Comparison of ENCODE assay signal across 10 cellular contexts in genomic region chr14:22898302-22898894, GRCh38. TPM values are rescaled to one million over a fixed set of nuclear protein-coding genes. Genes with fewer than 3 reads are reported as not detected.
DNase-seq lines count a peak whose midpoint lies in the region; ATAC-seq and TF ChIP-seq lines count a peak whose summit lies in the region.
"Had no signal": no experiment of that assay in that cellular context is flagged by ENCODE, and none has a peak within 500 bp of the region (broad histone marks: within the 10 kb centered on the region; RNA-seq: fewer than 3 reads in every experiment).

No MANE protein-coding gene starts in this region.

- TF ChIP-seq CTCF in activated B cell treated with CpG ODN at 0.5 μM for 24 hours (IDR thresholded peaks at IDR 0.05) (no peak), natural killer cell (IDR thresholded peaks at IDR 0.05) (no peak)

- POLR2A ChIA-PET in activated B cell treated with CpG ODN at 0.5 μM for 24 hours (lab: Charles Lee) = interaction anchor here (2.1 kb wide), 1 partner anchor 12 kb away, joined by 7 read pairs; no protein-coding TSS in a partner anchor

- peaks cover 6% of the 10 kb centered on the region for H3K4me1 Mint-ChIP-seq in activated T-cell treated with anti-CD3 and anti-CD28 coated beads, Interleukin-2, amount 50 U/mL, for 4 hours (ENCODE audit: low read depth)
- peaks cover 5% of the 10 kb centered on the region for H3K4me1 Mint-ChIP-seq in activated B cell treated with CpG ODN at 0.5 μM for 24 hours
- H3K4me1 Mint-ChIP-seq in stimulated activated naive B cell treated with anti-CD40 and anti-IgM and Interleukin-4, amounts not matched to agents 10 μg/mL and 1 μg/mL and 100 μg/mL, for 72 hours = peaks cover 3 to 10% of the 10 kb centered on the region in 2 donors
- peaks cover 0 to 15% of the 10 kb centered on the region in 2 donors for H3K4me1 Mint-ChIP-seq in natural killer cell

- CTCF ChIA-PET in activated B cell treated with CpG ODN at 0.5 μM for 24 hours (lab: Charles Lee) = interaction anchor here (4.8 to 4.9 kb wide), 3 partner anchors 10 to 328 kb away, joined by 33 to 70 read pairs (median 49); partner anchors contain the start of gene LRP10

- peaks cover 19% of the 10 kb centered on the region for H3K36me3 Mint-ChIP-seq in activated T-cell treated with anti-CD3 and anti-CD28 coated beads, Interleukin-2, amount 50 U/mL, for 4 hours (ENCODE audit: insufficient read depth)
- H3K36me3 Mint-ChIP-seq in activated B cell treated with CpG ODN at 0.5 μM for 24 hours (ENCODE audit: low read depth) (peaks cover 50% of the 10 kb centered on the region), natural killer cell (peaks cover 17% of the 10 kb centered on the region)
- H3K36me3 Mint-ChIP-seq in stimulated activated naive B cell treated with anti-CD40 and anti-IgM and Interleukin-4, amounts not matched to agents 10 μg/mL and 1 μg/mL and 100 μg/mL, for 72 hours = peaks cover 24 to 31% of the 10 kb centered on the region in 2 donors

- ATAC-seq in activated T-cell treated with anti-CD3 and anti-CD28 coated beads, Interleukin-2, amount 50 U/mL, for 4 hours = peak; percentile 93 to 94
- no peak for ATAC-seq in activated B cell treated with CpG ODN at 0.5 μM for 24 hours (ENCODE audit: low read depth)
- ATAC-seq in stimulated activated naive B cell treated with anti-CD40 and anti-IgM and Interleukin-4, amounts not matched to agents 10 μg/mL and 1 μg/mL and 100 μg/mL, for 72 hours (replicated peaks) = no peak
- no peak for ATAC-seq in HG02571 (IDR thresholded peaks at IDR 0.05; ENCODE audit: unreplicated experiment)
- no peak for ATAC-seq in natural killer cell

- no peaks in the 10 kb centered on the region for H3K27me3 Mint-ChIP-seq in activated T-cell treated with anti-CD3 and anti-CD28 coated beads, Interleukin-2, amount 50 U/mL, for 4 hours (ENCODE audit: low read depth)
- no peaks in the 10 kb centered on the region for H3K27me3 Mint-ChIP-seq in activated B cell treated with CpG ODN at 0.5 μM for 24 hours
- no peaks in the 10 kb centered on the region for H3K27me3 Mint-ChIP-seq in stimulated activated naive B cell treated with anti-CD40 and anti-IgM and Interleukin-4, amounts not matched to agents 10 μg/mL and 1 μg/mL and 100 μg/mL, for 72 hours
- no peaks in the 10 kb centered on the region for H3K27me3 Mint-ChIP-seq in natural killer cell (ENCODE audit: low read depth in 2 of 2)

- H3K27ac Mint-ChIP-seq in activated B cell treated with CpG ODN at 0.5 μM for 24 hours (peak overlapping the region; percentile 63), natural killer cell (peak overlapping the region in 1 of 2 donors; percentile 73)
- peak overlapping the region; percentile 1 for H3K27ac Mint-ChIP-seq in stimulated activated naive B cell treated with anti-CD40 and anti-IgM and Interleukin-4, amounts not matched to agents 10 μg/mL and 1 μg/mL and 100 μg/mL, for 72 hours

- no peaks in the 10 kb centered on the region for H3K9me3 Mint-ChIP-seq in activated T-cell treated with anti-CD3 and anti-CD28 coated beads, Interleukin-2, amount 50 U/mL, for 4 hours
- H3K9me3 Mint-ChIP-seq in activated B cell treated with CpG ODN at 0.5 μM for 24 hours = no peaks in the 10 kb centered on the region
- no peaks in the 10 kb centered on the region for H3K9me3 Mint-ChIP-seq in stimulated activated naive B cell treated with anti-CD40 and anti-IgM and Interleukin-4, amounts not matched to agents 10 μg/mL and 1 μg/mL and 100 μg/mL, for 72 hours
- no peaks in the 10 kb centered on the region for H3K9me3 Mint-ChIP-seq in natural killer cell

- no peak overlapping the region for H3K4me3 Mint-ChIP-seq in activated T-cell treated with anti-CD3 and anti-CD28 coated beads, Interleukin-2, amount 50 U/mL, for 4 hours
- no peak overlapping the region for H3K4me3 Mint-ChIP-seq in activated B cell treated with CpG ODN at 0.5 μM for 24 hours
- H3K4me3 Mint-ChIP-seq in stimulated activated naive B cell treated with anti-CD40 and anti-IgM and Interleukin-4, amounts not matched to agents 10 μg/mL and 1 μg/mL and 100 μg/mL, for 72 hours = no peak overlapping the region
- H3K4me3 Mint-ChIP-seq in natural killer cell = no peak overlapping the region

- intact Hi-C loops in activated B cell treated with CpG ODN at 0.5 μM for 24 hours (cut with micrococcal nuclease) = no loop called here
- intact Hi-C loops in natural killer cell (cut with micrococcal nuclease) = no loop called here

- DNase-seq in activated T-cell treated with anti-CD3 and anti-CD28 coated beads, Interleukin-2, amount 50 U/mL, for 4 hours = no peak
- DNase-seq in activated T-cell treated with anti-CD3 and anti-CD28 coated beads for 4 hours = no peak
- DNase-seq in activated B cell treated with CpG ODN at 0.5 μM for 24 hours = no peak
- DNase-seq in fibroblast of the conjunctiva (ENCODE audit: low read depth) = peak; percentile 30
- no peak for DNase-seq in stimulated activated naive B cell treated with anti-CD40 and anti-IgM and Interleukin-4, amounts not matched to agents 10 μg/mL and 1 μg/mL and 100 μg/mL, for 72 hours
- DNase-seq in natural killer cell = no peak
- DNase-seq in NCI-H146 treated with DMSO at 0.1 percent for 48 hours (lab: John Stamatoyannopoulos, UW; ENCODE audit: unreplicated experiment) = no peak
- DNase-seq: amniotic stem cell, NCI-H446 treated with DMSO at 0.1 percent for 48 hours had no signal

RNA-seq across cellular contexts. Expression of gene REM2, which starts 15.4 kb away (rescaled TPM):
- total RNA-seq in activated T-cell treated with anti-CD3 and anti-CD28 coated beads, Interleukin-2, amount 50 U/mL, for 4 hours = under 1 TPM; 0.13 to 0.27 (median 0.15) TPM
- 0.71 and 1.4 TPM in 2 replicates for total RNA-seq in activated B cell treated with CpG ODN at 0.5 μM for 24 hours
- 1 to 10 TPM; 4.0 to 8.1 (median 7.9) TPM for total RNA-seq in natural killer cell

RNA-seq across cellular contexts. Expression of gene RBM23, which starts 20.6 kb away (rescaled TPM):
- total RNA-seq in activated T-cell treated with anti-CD3 and anti-CD28 coated beads, Interleukin-2, amount 50 U/mL, for 4 hours = 10 to 100 TPM; 80.4 to 90.4 (median 82.5) TPM
- total RNA-seq in activated B cell treated with CpG ODN at 0.5 μM for 24 hours (130 and 131 TPM in 2 replicates), natural killer cell (100 to 1,000 TPM in 2 of 3 donors, 10 to 100 TPM in 1; 86.4 to 120 (median 108) TPM)

RNA-seq across cellular contexts. Expression of gene LRP10, which starts 26.9 kb away (rescaled TPM):
- total RNA-seq in activated T-cell treated with anti-CD3 and anti-CD28 coated beads, Interleukin-2, amount 50 U/mL, for 4 hours = 10 to 100 TPM; 19.3 to 33.7 (median 26.2) TPM
- 83.2 and 83.3 TPM in 2 replicates for total RNA-seq in activated B cell treated with CpG ODN at 0.5 μM for 24 hours
- 100 to 1,000 TPM in 2 of 3 donors, 10 to 100 TPM in 1; 97.8 to 118 (median 102) TPM for total RNA-seq in natural killer cell

RNA-seq across cellular contexts. Expression of gene PRMT5, which starts 30.8 kb away (rescaled TPM):
- total RNA-seq in activated T-cell treated with anti-CD3 and anti-CD28 coated beads, Interleukin-2, amount 50 U/mL, for 4 hours = 100 to 1,000 TPM; 256 to 289 (median 263) TPM
- 75.3 and 96.5 TPM in 2 replicates for total RNA-seq in activated B cell treated with CpG ODN at 0.5 μM for 24 hours
- total RNA-seq in natural killer cell = 10 to 100 TPM; 16.3 to 22.4 (median 18.5) TPM

RNA-seq across cellular contexts. Expression of gene HAUS4, which starts 58.5 kb away (rescaled TPM):
- total RNA-seq in activated T-cell treated with anti-CD3 and anti-CD28 coated beads, Interleukin-2, amount 50 U/mL, for 4 hours = 10 to 100 TPM; 28.8 to 39.7 (median 38.5) TPM
- total RNA-seq in activated B cell treated with CpG ODN at 0.5 μM for 24 hours = 28.4 and 33.2 TPM in 2 replicates
- total RNA-seq in natural killer cell = 10 to 100 TPM; 17.0 to 21.2 (median 20.2) TPM

Comparison
In these comparisons a context has a peak if more than half of its experiments do, and no peak if none do; other contexts are left out.
1. ATAC-seq: peak in activated T-cell treated with anti-CD3 and anti-CD28 coated beads, Interleukin-2, amount 50 U/mL, for 4 hours (2 of 2); none in activated B cell treated with CpG ODN at 0.5 μM for 24 hours (single experiment), stimulated activated naive B cell treated with anti-CD40 and anti-IgM and Interleukin-4, amounts not matched to agents 10 μg/mL and 1 μg/mL and 100 μg/mL, for 72 hours (0 of 2), HG02571 (single experiment) and natural killer cell (0 of 3).